Comparison of ENCODE assay signal across 2 cellular contexts in genomic region chr16:79110953-79111352, GRCh38.
TF ChIP-seq lines count a peak whose summit lies in the region.

No MANE protein-coding gene starts in this region.

TF ChIP-seq in HepG2, 621 proteins besides CTCF, POLR2A, EP300 and RAD21:
- peak; percentile 69 for TF ChIP-seq NFE2L2 (IDR thresholded peaks at IDR 0.05; ENCODE audit: low read length)
- TF ChIP-seq ZNF530 (CRISPR knock-in tag; IDR thresholded peaks at IDR 0.05; ENCODE audit: low read depth): no peak
TF ChIP-seq in HepG2: peak in this region for 1.

TF ChIP-seq in K562, 482 proteins besides CTCF, POLR2A, EP300 and RAD21:
- TF ChIP-seq NFE2 (IDR thresholded peaks at IDR 0.05; ENCODE audit: low read depth) (peak; percentile 52), MAFG (tag; conservative IDR thresholded peaks at IDR 0.05) (peak; percentile 46), MNT (conservative IDR thresholded peaks at IDR 0.05) (no peak), EZH2 (IDR thresholded peaks at IDR 0.05; ENCODE audit: borderline replicate concordance, low read depth, low read length) (no peak)
